1 cellular context compared by ENCODE assay signal in genomic region chr16:75251280-75252048, GRCh38.
A peak's percentile ranks its signal among the peaks of the same experiment; 100 is the strongest.
TF ChIP-seq lines count a peak whose summit lies in the region.

BCAR1 (minus strand) TSS chr16:75251624; CDS start chr16:75251482, 142 bp downstream.

TF ChIP-seq in HepG2, 621 proteins besides CTCF, POLR2A, EP300 and RAD21 (continued from another document and continues in another):
- TF ChIP-seq NR0B2 (CRISPR knock-in tag; IDR thresholded peaks at IDR 0.05) (peak; percentile 83), ZNF616 (CRISPR knock-in tag; IDR thresholded peaks at IDR 0.05; ENCODE audit: low read depth) (peak; percentile 12; the same call in 1 of the 2 replicates), LRRFIP1 (CRISPR knock-in tag; conservative IDR thresholded peaks at IDR 0.05) (no peak), STAG1 (CRISPR knock-in tag; IDR thresholded peaks at IDR 0.05) (peak; percentile 18; the same call in 1 of the 2 replicates), GRHL1 (CRISPR knock-in tag; conservative IDR thresholded peaks at IDR 0.05) (no peak), SIN3A (IDR thresholded peaks at IDR 0.05; ENCODE audit: borderline replicate concordance, low read depth, low read length) (peak; percentile 15; the same call in 1 of the 2 replicates), KLF9 (CRISPR knock-in tag; IDR thresholded peaks at IDR 0.05; ENCODE audit: low read depth) (peak; percentile 67; the same call in 1 of the 2 replicates), PBX3 (CRISPR knock-in tag; IDR thresholded peaks at IDR 0.05; ENCODE audit: borderline replicate concordance) (0 out of 2 replicates have a peak, but pooled peaks have one; percentile 20), HCFC1 (IDR thresholded peaks at IDR 0.05; ENCODE audit: low read depth, low read length) (no peak), ZNF768 (CRISPR knock-in tag; IDR thresholded peaks at IDR 0.05) (no peak), DDIT3 (CRISPR knock-in tag; IDR thresholded peaks at IDR 0.05) (no peak), ZBTB25 (CRISPR knock-in tag; IDR thresholded peaks at IDR 0.05) (no peak), ZNF280B (CRISPR knock-in tag; IDR thresholded peaks at IDR 0.05; ENCODE audit: borderline replicate concordance) (no peak), ARID4A (CRISPR knock-in tag; IDR thresholded peaks at IDR 0.05; ENCODE audit: borderline replicate concordance) (peak; percentile 32; the same call in 1 of the 2 replicates), ZNF333 (CRISPR knock-in tag; IDR thresholded peaks at IDR 0.05; ENCODE audit: borderline replicate concordance) (no peak; the same call in 1 of the 2 replicates), HMGXB3 (CRISPR knock-in tag; IDR thresholded peaks at IDR 0.05; ENCODE audit: borderline replicate concordance) (0 out of 2 replicates have a peak, but pooled peaks have one; percentile 21), MLX (CRISPR knock-in tag; IDR thresholded peaks at IDR 0.05) (no peak), CCDC6 (CRISPR knock-in tag; IDR thresholded peaks at IDR 0.05) (peak; percentile 49; the same call in 1 of the 2 replicates), ZNF18 (CRISPR knock-in tag; IDR thresholded peaks at IDR 0.05; ENCODE audit: insufficient replicate concordance) (no peak), ISX (CRISPR knock-in tag; conservative IDR thresholded peaks at IDR 0.05) (no peak), ZC3H13 (CRISPR knock-in tag; IDR thresholded peaks at IDR 0.05) (peak; percentile 67; the same call in 1 of the 2 replicates), ZNF337 (CRISPR knock-in tag; IDR thresholded peaks at IDR 0.05; ENCODE audit: borderline replicate concordance, low read depth) (no peak), FIP1L1 (IDR thresholded peaks at IDR 0.05; ENCODE audit: borderline replicate concordance, insufficient read depth, low read depth, low read length) (no peak), RFX1 (IDR thresholded peaks at IDR 0.05) (no peak), GABPB1 (CRISPR knock-in tag; IDR thresholded peaks at IDR 0.05) (peak; percentile 52; the same call in 1 of the 2 replicates), SOX13 (IDR thresholded peaks at IDR 0.05) (no peak), SOX13 (CRISPR knock-in tag; conservative IDR thresholded peaks at IDR 0.05 in 1 of 2, IDR thresholded peaks at IDR 0.05 in 1 of 2) (0 out of 4 replicates have a peak, but pooled peaks of 1 of the 2 experiments have one; percentile 87), ZNF710 (CRISPR knock-in tag; IDR thresholded peaks at IDR 0.05; ENCODE audit: borderline replicate concordance) (no peak)
